In genomic region chr17:55661963-55662834, GRCh38 we compare ENCODE assay signal across 26 cellular contexts.
"Had no signal": no experiment of that assay in that cellular context is flagged by ENCODE, and none has a peak within 500 bp of the region (broad histone marks: within the 10 kb centered on the region; RNA-seq: fewer than 3 reads in every experiment).

No MANE protein-coding gene starts in this region.

- H3K4me3 ChIP-seq: colonic mucosa, dorsolateral prefrontal cortex, heart right ventricle, pancreas, stomach, uterus had no signal

- H3K27ac ChIP-seq: colonic mucosa, epithelial cell of prostate, heart right ventricle, pancreas, stomach, uterus had no signal

- H3K4me3 Mint-ChIP-seq: activated B cell treated with CpG ODN at 0.5 μM for 24 hours; activated naive CD8-positive, alpha-beta T cell treated with anti-CD3 and anti-CD28 coated beads, Interleukin-2, amount 10 ng/mL, durations not matched to agents 7 days and 5 days; activated T-cell treated with anti-CD3 and anti-CD28 coated beads, Interleukin-2, amount 50 U/mL, for 4 hours; effector memory CD8-positive, alpha-beta T cell; memory B cell; nephron; stimulated activated memory B cell treated with anti-CD40 and anti-IgM and Interleukin-4, amounts not matched to agents 10 μg/mL and 1 μg/mL and 100 μg/mL, for 72 hours had no signal

- H3K4me1 Mint-ChIP-seq: activated naive CD8-positive, alpha-beta T cell treated with anti-CD3 and anti-CD28 coated beads, Interleukin-2, amount 10 ng/mL, durations not matched to agents 7 days and 5 days had no signal

- H3K9me3 ChIP-seq: colonic mucosa, heart right ventricle, neutrophil, pancreas, stomach, uterus had no signal

- H3K27me3 Mint-ChIP-seq: activated B cell treated with CpG ODN at 0.5 μM for 24 hours; stimulated activated memory B cell treated with anti-CD40 and anti-IgM and Interleukin-4, amounts not matched to agents 10 μg/mL and 1 μg/mL and 100 μg/mL, for 72 hours had no signal

- FAIRE-seq: bronchial epithelial cell, pancreas, small intestine had no signal

- H3K4me1 ChIP-seq: colonic mucosa, uterus had no signal

- H3K27ac Mint-ChIP-seq: activated B cell treated with CpG ODN at 0.5 μM for 24 hours; activated naive CD8-positive, alpha-beta T cell treated with anti-CD3 and anti-CD28 coated beads, Interleukin-2, amount 10 ng/mL, durations not matched to agents 7 days and 5 days; activated T-helper 2 cell treated with anti-CD3 and anti-CD28 coated beads, Interferon-gamma antibody, Interleukin-2, Interleukin-4, amounts not matched to agents 10 μg/mL and 5 μg/mL and 100 μg/mL, durations not matched to agents 14 hours and 24 hours and 36 hours; effector memory CD8-positive, alpha-beta T cell; memory B cell; stimulated activated memory B cell treated with anti-CD40 and anti-IgM and Interleukin-4, amounts not matched to agents 10 μg/mL and 1 μg/mL and 100 μg/mL, for 72 hours had no signal

- H3K9me3 Mint-ChIP-seq: activated B cell treated with CpG ODN at 0.5 μM for 24 hours; activated naive CD8-positive, alpha-beta T cell treated with anti-CD3 and anti-CD28 coated beads, Interleukin-2, amount 10 ng/mL, durations not matched to agents 7 days and 5 days; activated T-cell treated with anti-CD3 and anti-CD28 coated beads, Interleukin-2, amount 50 U/mL, for 4 hours; activated T-helper 2 cell treated with anti-CD3 and anti-CD28 coated beads, Interferon-gamma antibody, Interleukin-2, Interleukin-4, amounts not matched to agents 10 μg/mL and 5 μg/mL and 100 μg/mL, durations not matched to agents 14 hours and 24 hours and 36 hours; effector memory CD8-positive, alpha-beta T cell; memory B cell; nephron; stimulated activated memory B cell treated with anti-CD40 and anti-IgM and Interleukin-4, amounts not matched to agents 10 μg/mL and 1 μg/mL and 100 μg/mL, for 72 hours had no signal

- ATAC-seq: activated T-cell treated with anti-CD3 and anti-CD28 coated beads, Interleukin-2, amount 50 U/mL, for 4 hours; effector memory CD8-positive, alpha-beta T cell; heart right ventricle; left colon; pancreas; sciatic nerve; stimulated activated memory B cell treated with anti-CD40 and anti-IgM and Interleukin-4, amounts not matched to agents 10 μg/mL and 1 μg/mL and 100 μg/mL, for 72 hours had no signal

- H3K36me3 Mint-ChIP-seq: activated naive CD8-positive, alpha-beta T cell treated with anti-CD3 and anti-CD28 coated beads, Interleukin-2, amount 10 ng/mL, durations not matched to agents 7 days and 5 days; memory B cell; stimulated activated memory B cell treated with anti-CD40 and anti-IgM and Interleukin-4, amounts not matched to agents 10 μg/mL and 1 μg/mL and 100 μg/mL, for 72 hours had no signal

- H3K36me3 ChIP-seq: colonic mucosa, heart right ventricle, neutrophil, pancreas, stomach, uterus had no signal

- DNase-seq: activated B cell treated with CpG ODN at 0.5 μM for 24 hours; activated CD4-positive, alpha-beta T cell treated with anti-CD3 and anti-CD28 coated beads for 4 hours; activated CD4-positive, alpha-beta T cell treated with anti-CD3 and anti-CD28 coated beads, Interleukin-2, amount 50 U/mL, for 48 hours; activated CD8-positive, alpha-beta memory T cell treated with anti-CD3 and anti-CD28 coated beads, Interleukin-2, amount 50 U/mL, for 48 hours; activated naive CD4-positive, alpha-beta T cell; activated naive CD8-positive, alpha-beta T cell treated with anti-CD3 and anti-CD28 coated beads, Interleukin-2, amount 10 ng/mL, durations not matched to agents 7 days and 5 days; activated T-cell treated with anti-CD3 and anti-CD28 coated beads, Interleukin-2, amount 50 U/mL, for 4 hours; amniotic stem cell; colonic mucosa; dorsolateral prefrontal cortex; effector memory CD8-positive, alpha-beta T cell; heart right ventricle; islet precursor cell; left colon; pancreas; small intestine; stomach; uterus had no signal

- H3K27me3 ChIP-seq: colonic mucosa, neutrophil, pancreas, stomach, uterus had no signal
